Comparison of ENCODE assay signal across 22 cellular contexts in the genomic region with DNA sequence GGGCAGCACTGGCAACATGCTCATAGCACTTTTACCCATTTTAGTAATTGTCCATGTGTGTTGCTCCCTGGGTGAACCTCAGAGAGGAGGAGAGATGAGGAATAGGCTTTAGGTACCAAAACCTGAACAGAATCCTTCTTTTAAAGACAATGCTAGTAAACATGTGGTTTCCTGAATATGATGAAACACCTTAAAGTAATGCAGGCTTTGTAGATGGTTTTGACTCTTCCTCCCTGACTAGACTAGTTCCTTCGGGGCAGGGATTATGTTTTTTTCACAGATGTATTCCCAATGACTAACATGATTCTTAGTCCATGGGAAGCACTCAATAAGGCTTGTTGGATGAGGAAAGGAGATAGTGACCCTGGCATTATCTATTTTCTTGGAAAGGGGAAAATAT.
DNase-seq lines count a peak whose midpoint lies in the region; ATAC-seq, FAIRE-seq and TF ChIP-seq lines count a peak whose summit lies in the region.
"Had no signal": no experiment of that assay in that cellular context is flagged by ENCODE, and none has a peak within 500 bp of the region (broad histone marks: within the 10 kb centered on the region; RNA-seq: fewer than 3 reads in every experiment).

No MANE protein-coding gene starts in this region.

- H3K79me1 ChIP-seq in IMR-90 (ENCODE audit: low read depth in 1 of 2, low read length in 2 of 2), result no peaks in the 10 kb centered on the region

- H3K27ac Mint-ChIP-seq in astrocyte (ENCODE audit: unreplicated experiment) (no peak overlapping the region), GM23338 (no peak overlapping the region)
- H3K27ac Mint-ChIP-seq: CD4-positive, alpha-beta memory T cell had no signal

- H2BK20ac ChIP-seq in IMR-90 (ENCODE audit: low read depth, low read length), result no peak overlapping the region

- H3K9me3 Mint-ChIP-seq in astrocyte (ENCODE audit: unreplicated experiment), result peaks cover 2% of the 10 kb centered on the region
- no peaks in the 10 kb centered on the region for H3K9me3 Mint-ChIP-seq in GM23338

- H3K9me2 ChIP-seq in GM23338 (ENCODE audit: insufficient read depth), result peaks cover 38% of the 10 kb centered on the region
- H3K9me2 ChIP-seq: SK-N-SH had no signal

- intact Hi-C loops in IMR-90 (cut with micrococcal nuclease) (no loop called here), left ventricle myocardium superior (cut with micrococcal nuclease) (no loop called here)

- H3K4me3 Mint-ChIP-seq in astrocyte (ENCODE audit: unreplicated experiment) (no peak overlapping the region), GM23338 (no peak overlapping the region)
- H3K4me3 Mint-ChIP-seq: CD4-positive, alpha-beta memory T cell had no signal

- no peak for TF ChIP-seq RAD21 in IMR-90 (IDR thresholded peaks at IDR 0.05; ENCODE audit: low read length)

- H3K79me2 ChIP-seq in astrocyte (ENCODE audit: insufficient read depth, low read length), result no peaks in the 10 kb centered on the region
- no peaks in the 10 kb centered on the region for H3K79me2 ChIP-seq in GM23338 (replicated peaks; ENCODE audit: insufficient read depth)

- no peak overlapping the region for H4K5ac ChIP-seq in IMR-90 (ENCODE audit: low read depth, low read length)

- H2BK5ac ChIP-seq in IMR-90 (ENCODE audit: low read depth, low read length, poor library complexity, severe bottlenecking), result no peak overlapping the region

- no peak overlapping the region for H4K91ac ChIP-seq in IMR-90 (ENCODE audit: insufficient read depth, low read depth, low read length)

- POLR2A ChIA-PET in IMR-90 (lab: Charles Lee; ENCODE audit: unreplicated experiment), result no interaction called here

- peaks cover 9% of the 10 kb centered on the region for H3K4me1 Mint-ChIP-seq in astrocyte (ENCODE audit: low read depth, unreplicated experiment)
- H3K4me1 Mint-ChIP-seq in GM23338, result no peaks in the 10 kb centered on the region
- H3K4me1 Mint-ChIP-seq: CD4-positive, alpha-beta memory T cell had no signal

- no peak overlapping the region for H3K9ac ChIP-seq in IMR-90 (ENCODE audit: low read depth, low read length)
- H3K9ac ChIP-seq in astrocyte (ENCODE audit: low read length), result no peak overlapping the region
- H3K9ac ChIP-seq: SK-N-SH had no signal

- H3F3A ChIP-seq in GM23338 (replicated peaks; ENCODE audit: low read depth), result no peaks in the 10 kb centered on the region

- H3K27me3 Mint-ChIP-seq in astrocyte (ENCODE audit: low read depth, unreplicated experiment), result peaks cover 1% of the 10 kb centered on the region
- no peaks in the 10 kb centered on the region for H3K27me3 Mint-ChIP-seq in GM23338 (ENCODE audit: insufficient read depth, low read depth, poor library complexity)
- H3K27me3 Mint-ChIP-seq: CD4-positive, alpha-beta memory T cell had no signal

- H3K18ac ChIP-seq in IMR-90 (ENCODE audit: low read depth, low read length), result no peak overlapping the region

- H3K27me3 ChIP-seq in IMR-90 (ENCODE audit: control insufficient read depth, insufficient read depth, low read length) (peaks cover 3% of the 10 kb centered on the region; the same call in 1 of the 2 replicates), astrocyte (ENCODE audit: insufficient read depth, low read length) (no peaks in the 10 kb centered on the region), foreskin keratinocyte (no peaks in the 10 kb centered on the region), GM23338 (ENCODE audit: insufficient read depth) (no peaks in the 10 kb centered on the region)

- TF ChIP-seq CTCF in IMR-90 (conservative IDR thresholded peaks at IDR 0.05; ENCODE audit: low read depth, low read length) (no peak), astrocyte (IDR thresholded peaks at IDR 0.05; ENCODE audit: insufficient read depth, low read depth, low read length) (no peak), foreskin keratinocyte (conservative IDR thresholded peaks at IDR 0.05) (no peak), GM23338 (conservative IDR thresholded peaks at IDR 0.05; ENCODE audit: low read depth in 2 of 2) (no peak)

- WGBS in IMR-90 (ENCODE audit: extremely low coverage in 2 of 2, insufficient read length in 1 of 2), 2 experiments, result no CpG with 5 or more reads among the region's 1 CpG

- H3K56ac ChIP-seq in IMR-90 (ENCODE audit: extremely low read depth, insufficient read depth, low read length), result no peak overlapping the region

- ATAC-seq in IMR-90 (ENCODE audit: low read depth), result no peak
- peak; percentile 81 for ATAC-seq in foreskin keratinocyte
- no peak for ATAC-seq in left ventricle myocardium superior
- ATAC-seq in GM23338, result no peak
- ATAC-seq in GM18867 (IDR thresholded peaks at IDR 0.05; ENCODE audit: unreplicated experiment), result no peak
- ATAC-seq: K562, Panc1 had no signal

- H3K14ac ChIP-seq in IMR-90 (replicated peaks; ENCODE audit: low read depth, low read length), result no peak overlapping the region

- H2BK15ac ChIP-seq in IMR-90 (ENCODE audit: low read depth, low read length), result no peak overlapping the region

- H3K4me3 ChIP-seq in IMR-90 (ENCODE audit: insufficient read depth, low read depth, low read length) (no peak overlapping the region), astrocyte (ENCODE audit: insufficient read depth, low read depth, low read length) (no peak overlapping the region), GM23338 (no peak overlapping the region)
- H3K4me3 ChIP-seq: HAP-1, K562 had no signal

- no peak for TF ChIP-seq POLR2A in IMR-90 (IDR thresholded peaks at IDR 0.05; ENCODE audit: low read depth, low read length)

- H3K36me3 ChIP-seq in IMR-90 (ENCODE audit: control insufficient read depth, insufficient read depth, low read length), result no peaks in the 10 kb centered on the region
- H3K36me3 ChIP-seq in astrocyte (ENCODE audit: insufficient read depth, low read length), result no peaks in the 10 kb centered on the region
- H3K36me3 ChIP-seq in GM23338 (ENCODE audit: insufficient read depth), result no peaks in the 10 kb centered on the region
- H3K36me3 ChIP-seq: HAP-1 had no signal

- dilution Hi-C loops in IMR-90 (cut with HindIII; ENCODE audit: low sequenced_read_pairs, unreplicated experiment), result no loop called here

- CTCF ChIA-PET in IMR-90 (lab: Yijun Ruan, JAX), result no interaction called here

- in situ Hi-C loops in IMR-90 (cut with MboI; ENCODE audit: low sequenced_read_pairs), result no loop called here

- H3K4ac ChIP-seq in IMR-90 (ENCODE audit: low read depth, low read length), result no peak overlapping the region

- no peaks in the 10 kb centered on the region for H3K4me1 ChIP-seq in IMR-90 (ENCODE audit: control insufficient read depth, insufficient read depth, low read length)
- H3K4me1 ChIP-seq in astrocyte (ENCODE audit: insufficient read depth, low read length), result no peaks in the 10 kb centered on the region
- peaks cover 20% of the 10 kb centered on the region for H3K4me1 ChIP-seq in foreskin keratinocyte
- H3K4me1 ChIP-seq in GM23338 (ENCODE audit: insufficient read depth), result no peaks in the 10 kb centered on the region
- H3K4me1 ChIP-seq: HAP-1 had no signal

- H4K20me1 ChIP-seq in IMR-90 (ENCODE audit: insufficient read depth, low read length) (no peaks in the 10 kb centered on the region), astrocyte (ENCODE audit: insufficient read depth, low read length) (no peaks in the 10 kb centered on the region), GM23338 (replicated peaks; ENCODE audit: insufficient read depth) (no peaks in the 10 kb centered on the region)

- H3K9me1 ChIP-seq in IMR-90 (ENCODE audit: insufficient read depth, low read length), result no peaks in the 10 kb centered on the region

- H3K23ac ChIP-seq in IMR-90 (ENCODE audit: low read depth, low read length), result no peak overlapping the region

- DNase-seq in Daoy (ENCODE audit: low read depth) (peak; percentile 12), IMR-90 (peak; percentile 53), astrocyte (ENCODE audit: low read depth) (peak; percentile 33), foreskin keratinocyte (peak; percentile 91 to 94), left ventricle myocardium superior (no peak), DMS114 treated with DMSO at 0.1 percent for 48 hours (lab: John Stamatoyannopoulos, UW; ENCODE audit: unreplicated experiment) (no peak), GM23338 (ENCODE audit: low spot score) (no peak)
- DNase-seq: 8988T; Calu3; CD4-positive, alpha-beta memory T cell; NCI-H1092; NCI-H146; NCI-H2081 treated with DMSO at 0.1 percent for 48 hours; NCI-H524; SHP77; SK-N-SH had no signal

- no peak overlapping the region for H2AK9ac ChIP-seq in IMR-90 (replicated peaks; ENCODE audit: low read depth, low read length, poor library complexity)

- H2AFZ ChIP-seq in IMR-90 (replicated peaks; ENCODE audit: low read length, poor library complexity) (no peak overlapping the region), astrocyte (ENCODE audit: low read depth, low read length) (no peak overlapping the region), GM23338 (no peak overlapping the region)

- no peak overlapping the region for H3K27ac ChIP-seq in IMR-90 (ENCODE audit: insufficient read depth, low read length)
- no peak overlapping the region for H3K27ac ChIP-seq in astrocyte (ENCODE audit: low read depth, low read length)
- peak overlapping the region; percentile 23 for H3K27ac ChIP-seq in foreskin keratinocyte
- H3K27ac ChIP-seq in GM23338 (ENCODE audit: low read depth), result no peak overlapping the region

- no peak overlapping the region for H3K4me2 ChIP-seq in IMR-90 (ENCODE audit: low read depth, low read length)
- H3K4me2 ChIP-seq in astrocyte (ENCODE audit: low read length), result no peak overlapping the region
- H3K4me2 ChIP-seq in GM23338, result no peak overlapping the region
- H3K4me2 ChIP-seq: SK-N-SH had no signal

- H2BK120ac ChIP-seq in IMR-90 (ENCODE audit: low read depth, low read length), result no peak overlapping the region

- BruUV-seq in IMR-90 (replicated peaks; lab: Mats Ljungman, UMichigan), result no TSS peak

- H2AK5ac ChIP-seq in IMR-90 (ENCODE audit: low read depth, low read length), result no peak overlapping the region

- H3K36me3 Mint-ChIP-seq in astrocyte (ENCODE audit: low read depth, unreplicated experiment) (no peaks in the 10 kb centered on the region), GM23338 (ENCODE audit: low read depth) (no peaks in the 10 kb centered on the region)
- H3K36me3 Mint-ChIP-seq: CD4-positive, alpha-beta memory T cell had no signal

- H3K9me3 ChIP-seq in IMR-90 (ENCODE audit: control insufficient read depth, insufficient read depth, low read length) (no peaks in the 10 kb centered on the region), astrocyte (ENCODE audit: insufficient read depth, low read depth, low read length) (no peaks in the 10 kb centered on the region)
- H3K9me3 ChIP-seq: HAP-1, SK-N-SH had no signal

- no peak for FAIRE-seq in astrocyte (lab: Jason Lieb, UNC)
- FAIRE-seq: GM12892, GM19239, K562 had no signal

- H4K8ac ChIP-seq in IMR-90 (ENCODE audit: low read depth in 2 of 2, low read length in 2 of 2), result no peak overlapping the region

TF ChIP-seq in IMR-90, 13 proteins besides CTCF, POLR2A, EP300 and RAD21 (continues in another document):
- TF ChIP-seq CHD1 (IDR thresholded peaks at IDR 0.05; ENCODE audit: low read depth, low read length) (no peak), BHLHE40 (IDR thresholded peaks at IDR 0.05; ENCODE audit: low read depth, low read length) (no peak), MXI1 (IDR thresholded peaks at IDR 0.05; ENCODE audit: borderline replicate concordance, low read depth, low read length) (no peak)

Comparison
In these comparisons a context has a peak if more than half of its experiments do, and no peak if none do; other contexts are left out.
1. DNase-seq: peak in Daoy (single experiment), IMR-90 (single experiment), astrocyte (single experiment) and foreskin keratinocyte (2 of 2); none in left ventricle myocardium superior (single experiment), DMS114 treated with DMSO at 0.1 percent for 48 hours (single experiment) and GM23338 (single experiment).